ENCODE assay signal across 16 cellular contexts in genomic region chr1:194159941-194160340, GRCh38.
DNase-seq lines count a peak whose midpoint lies in the region; ATAC-seq and TF ChIP-seq lines count a peak whose summit lies in the region.
"Had no signal": no experiment of that assay in that cellular context is flagged by ENCODE, and none has a peak within 500 bp of the region (broad histone marks: within the 10 kb centered on the region; RNA-seq: fewer than 3 reads in every experiment).

No MANE protein-coding gene starts in this region.

- TF ChIP-seq CTCF in foreskin keratinocyte (conservative IDR thresholded peaks at IDR 0.05) (peak; percentile 42), glutamatergic neuron (IDR thresholded peaks at IDR 0.05; ENCODE audit: partially characterized antibody, unreplicated experiment) (no peak)

- ATAC-seq in foreskin keratinocyte (no peak), GM21367 (IDR thresholded peaks at IDR 0.05; ENCODE audit: unreplicated experiment) (no peak), GM19351 (IDR thresholded peaks at IDR 0.05; ENCODE audit: unreplicated experiment) (no peak)
- ATAC-seq: natural killer cell had no signal

- DNase-seq in EH (ENCODE audit: low read depth) (peak; percentile 34), HT1080 (ENCODE audit: low read depth) (peak; percentile 11), SK-N-DZ (ENCODE audit: low spot score) (peak; percentile 4), foreskin keratinocyte (no peak), iPS-NIHi11 (ENCODE audit: low spot score) (no peak), glutamatergic neuron (no peak)
- DNase-seq: activated CD4-positive, CD25-positive, alpha-beta regulatory T cell treated with anti-CD3 and anti-CD28 coated beads, Interleukin-2, amount 50 U/mL, for 72 hours; activated CD8-positive, alpha-beta memory T cell treated with anti-CD3 and anti-CD28 coated beads, Interleukin-2, amount 50 U/mL, for 48 hours; activated naive CD4-positive, alpha-beta T cell treated with anti-CD3 and anti-CD28 coated beads for 36 hours; natural killer cell; NCI-H2227 treated with DMSO at 0.1 percent for 48 hours; PC-9; retina had no signal

- H3K36me3 Mint-ChIP-seq in glutamatergic neuron (ENCODE audit: unreplicated experiment) = no peaks in the 10 kb centered on the region
- H3K36me3 Mint-ChIP-seq: natural killer cell had no signal

- H3K9me3 Mint-ChIP-seq in glutamatergic neuron (ENCODE audit: unreplicated experiment) = peaks cover 3% of the 10 kb centered on the region
- H3K9me3 Mint-ChIP-seq: activated naive CD4-positive, alpha-beta T cell treated with anti-CD3 and anti-CD28 coated beads for 36 hours had no signal

- H3K27ac Mint-ChIP-seq in glutamatergic neuron (ENCODE audit: unreplicated experiment) = no peak overlapping the region
- H3K27ac Mint-ChIP-seq: activated naive CD4-positive, alpha-beta T cell treated with anti-CD3 and anti-CD28 coated beads for 36 hours; natural killer cell had no signal

- H3K27me3 Mint-ChIP-seq in glutamatergic neuron (ENCODE audit: unreplicated experiment) = no peaks in the 10 kb centered on the region

- H3K27ac ChIP-seq in foreskin keratinocyte = no peak overlapping the region
- H3K27ac ChIP-seq: PC-9, suprapubic skin had no signal

- no peak overlapping the region for H3K4me3 Mint-ChIP-seq in glutamatergic neuron (ENCODE audit: unreplicated experiment)
- H3K4me3 Mint-ChIP-seq: activated naive CD4-positive, alpha-beta T cell treated with anti-CD3 and anti-CD28 coated beads for 36 hours; natural killer cell had no signal

- no peaks in the 10 kb centered on the region for H3K4me1 ChIP-seq in foreskin keratinocyte
- H3K4me1 ChIP-seq: suprapubic skin had no signal

- no peaks in the 10 kb centered on the region for H3K4me1 Mint-ChIP-seq in glutamatergic neuron (ENCODE audit: low read depth, unreplicated experiment)
- H3K4me1 Mint-ChIP-seq: natural killer cell had no signal

- no peaks in the 10 kb centered on the region for H3K27me3 ChIP-seq in foreskin keratinocyte
- H3K27me3 ChIP-seq: suprapubic skin had no signal

Comparison
In these comparisons a context has a peak if more than half of its experiments do, and no peak if none do; other contexts are left out.
1. DNase-seq: peak in EH (single experiment), HT1080 (single experiment) and SK-N-DZ (single experiment); none in foreskin keratinocyte (0 of 2), iPS-NIHi11 (single experiment) and glutamatergic neuron (single experiment).